Comparison of ENCODE assay signal across 7 cellular contexts in the genomic region with DNA sequence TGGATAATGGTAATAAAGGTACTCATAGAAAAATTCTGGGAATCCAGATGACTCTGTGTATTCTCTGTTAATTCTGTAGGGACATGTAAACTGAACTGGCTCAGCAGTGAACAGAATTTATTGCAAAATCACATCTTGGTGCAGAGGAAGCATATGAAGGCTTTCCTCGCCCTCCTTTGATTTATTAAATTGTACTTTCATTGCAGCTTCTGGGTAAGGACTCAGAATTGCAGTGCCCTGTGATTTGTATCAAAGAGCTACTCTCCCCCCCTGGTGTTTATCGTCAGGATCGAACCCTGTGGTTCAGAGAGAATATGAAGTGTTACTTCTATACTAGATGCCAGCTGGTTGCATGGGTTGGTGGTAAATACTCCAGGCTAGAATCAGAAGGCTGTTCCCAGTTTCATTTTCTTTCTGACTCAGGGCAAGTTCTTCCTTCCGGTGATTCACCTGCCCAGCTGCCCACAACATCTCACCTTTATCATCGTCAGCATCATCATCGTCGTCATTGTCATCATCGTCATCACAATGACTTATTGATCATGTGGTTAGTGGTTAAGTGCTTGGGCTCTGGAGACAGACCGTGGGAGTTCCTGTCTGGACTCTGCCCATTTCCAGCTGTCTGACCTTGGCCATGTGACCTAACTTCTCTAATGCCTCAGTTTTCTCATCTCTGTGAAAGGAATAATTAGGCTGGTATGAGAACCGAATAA.
DNase-seq lines count a peak whose midpoint lies in the region; ATAC-seq and TF ChIP-seq lines count a peak whose summit lies in the region.

No MANE protein-coding gene starts in this region.

- peaks cover 6% of the 10 kb centered on the region for H3K36me3 Mint-ChIP-seq in activated T-helper 1 cell treated with anti-CD3 and anti-CD28 coated beads, Interleukin-12 subunit alpha, Interleukin-12 subunit beta, Interleukin-2, Interleukin-4 antibody, amounts not matched to agents 30 ng/mL and 10 ng/mL and 1 ng/mL, durations not matched to agents 14 hours and 24 hours and 36 hours (ENCODE audit: low read depth)

- peaks cover 79% of the 10 kb centered on the region for H3K4me1 Mint-ChIP-seq in activated T-helper 1 cell treated with anti-CD3 and anti-CD28 coated beads, Interleukin-12 subunit alpha, Interleukin-12 subunit beta, Interleukin-2, Interleukin-4 antibody, amounts not matched to agents 30 ng/mL and 10 ng/mL and 1 ng/mL, durations not matched to agents 14 hours and 24 hours and 36 hours (ENCODE audit: low read depth)

- H3K27me3 Mint-ChIP-seq in activated T-helper 1 cell treated with anti-CD3 and anti-CD28 coated beads, Interleukin-12 subunit alpha, Interleukin-12 subunit beta, Interleukin-2, Interleukin-4 antibody, amounts not matched to agents 30 ng/mL and 10 ng/mL and 1 ng/mL, durations not matched to agents 14 hours and 24 hours and 36 hours (ENCODE audit: insufficient read depth), result no peaks in the 10 kb centered on the region

- DNase-seq in NCI-H69 (lab: John Stamatoyannopoulos, UW) (peak; percentile 65), left ventricle myocardium superior (no peak), HEK293T (ENCODE audit: extremely low spot score) (no peak)
- peak; percentile 82 for DNase-seq in activated T-helper 1 cell treated with anti-CD3 and anti-CD28 coated beads, Interleukin-12 subunit alpha, Interleukin-12 subunit beta, Interleukin-2, Interleukin-4 antibody, amounts not matched to agents 30 ng/mL and 10 ng/mL and 1 ng/mL, durations not matched to agents 14 hours and 24 hours and 36 hours (ENCODE audit: low spot score)
- peak; percentile 62 for DNase-seq in stimulated activated CD8-positive, alpha-beta memory T cell treated with anti-CD3 and anti-CD28 coated beads, Interleukin-12 subunit alpha, Interleukin-12 subunit beta, amount 100 ng/mL, for 1 hour (ENCODE audit: low read depth)

- POLR2A ChIA-PET in HEK293T (lab: Yijun Ruan, JAX), result no interaction called here

- CTCF ChIA-PET in HEK293T (lab: Yijun Ruan, JAX), result no interaction called here

- H3K27ac Mint-ChIP-seq in activated T-helper 1 cell treated with anti-CD3 and anti-CD28 coated beads, Interleukin-12 subunit alpha, Interleukin-12 subunit beta, Interleukin-2, Interleukin-4 antibody, amounts not matched to agents 30 ng/mL and 10 ng/mL and 1 ng/mL, durations not matched to agents 14 hours and 24 hours and 36 hours, result peak overlapping the region; percentile 86

- intact Hi-C loops in activated T-helper 1 cell treated with anti-CD3 and anti-CD28 coated beads, Interleukin-12 subunit alpha, Interleukin-12 subunit beta, Interleukin-2, Interleukin-4 antibody, amounts not matched to agents 30 ng/mL and 10 ng/mL and 1 ng/mL, durations not matched to agents 14 hours and 24 hours and 36 hours (cut with micrococcal nuclease), result loop anchor here (1.0 to 5.0 kb wide), 15 partner anchors 10 to 1182 kb away; no protein-coding TSS in a partner anchor
- intact Hi-C loops in left ventricle myocardium superior (cut with micrococcal nuclease), result no loop called here

- no peaks in the 10 kb centered on the region for H3K9me3 Mint-ChIP-seq in activated T-helper 1 cell treated with anti-CD3 and anti-CD28 coated beads, Interleukin-12 subunit alpha, Interleukin-12 subunit beta, Interleukin-2, Interleukin-4 antibody, amounts not matched to agents 30 ng/mL and 10 ng/mL and 1 ng/mL, durations not matched to agents 14 hours and 24 hours and 36 hours

- ATAC-seq in GM18520 (IDR thresholded peaks at IDR 0.05; ENCODE audit: unreplicated experiment) (peak; percentile 77), HG02798 (IDR thresholded peaks at IDR 0.05; ENCODE audit: poor library complexity, unreplicated experiment) (peak; percentile 89), left ventricle myocardium superior (peak; percentile 14)

- peak overlapping the region; percentile 24 for H3K4me3 Mint-ChIP-seq in activated T-helper 1 cell treated with anti-CD3 and anti-CD28 coated beads, Interleukin-12 subunit alpha, Interleukin-12 subunit beta, Interleukin-2, Interleukin-4 antibody, amounts not matched to agents 30 ng/mL and 10 ng/mL and 1 ng/mL, durations not matched to agents 14 hours and 24 hours and 36 hours

TF ChIP-seq in HEK293T, 16 proteins besides CTCF, POLR2A, EP300 and RAD21:
- TF ChIP-seq L3MBTL2 (conservative IDR thresholded peaks at IDR 0.05) (no peak), NFRKB (IDR thresholded peaks at IDR 0.05) (no peak), TARDBP (IDR thresholded peaks at IDR 0.05) (no peak), FOXA1 (IDR thresholded peaks at IDR 0.05) (no peak)

Comparison
In these comparisons a context has a peak if more than half of its experiments do, and no peak if none do; other contexts are left out.
1. ATAC-seq: peak in every context shown above with its lines; median percentile 89 in HG02798; 77 in GM18520; 14 in left ventricle myocardium superior.
2. DNase-seq: peak in NCI-H69 (single experiment), activated T-helper 1 cell treated with anti-CD3 and anti-CD28 coated beads, Interleukin-12 subunit alpha, Interleukin-12 subunit beta, Interleukin-2, Interleukin-4 antibody, amounts not matched to agents 30 ng/mL and 10 ng/mL and 1 ng/mL, durations not matched to agents 14 hours and 24 hours and 36 hours (single experiment) and stimulated activated CD8-positive, alpha-beta memory T cell treated with anti-CD3 and anti-CD28 coated beads, Interleukin-12 subunit alpha, Interleukin-12 subunit beta, amount 100 ng/mL, for 1 hour (single experiment); none in left ventricle myocardium superior (single experiment) and HEK293T (single experiment).